In the genomic region with DNA sequence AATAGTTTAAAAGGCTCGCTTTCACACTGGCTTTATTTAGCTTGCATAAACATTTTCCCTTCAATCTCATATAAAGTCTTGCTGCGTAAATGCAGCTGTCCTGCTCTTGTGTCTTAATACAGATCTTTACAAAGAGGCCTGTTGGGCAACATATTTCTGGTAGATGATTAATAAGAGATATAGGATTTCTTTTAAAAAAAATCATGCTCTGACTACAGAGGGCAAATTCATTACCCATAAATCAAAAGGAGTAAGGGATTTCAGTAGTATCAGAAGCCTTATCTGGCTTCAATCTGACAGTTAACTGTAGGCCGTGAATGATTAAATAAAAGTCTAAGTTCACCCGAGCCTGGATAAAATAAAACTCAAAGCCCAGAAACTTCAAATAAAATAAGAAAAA, we compare ENCODE assay signal across 18 cellular contexts.
A peak's percentile ranks its signal among the peaks of the same experiment; 100 is the strongest.
DNase-seq lines count a peak whose midpoint lies in the region; ATAC-seq, FAIRE-seq and TF ChIP-seq lines count a peak whose summit lies in the region.
"Had no signal": no experiment of that assay in that cellular context is flagged by ENCODE, and none has a peak within 500 bp of the region (broad histone marks: within the 10 kb centered on the region; RNA-seq: fewer than 3 reads in every experiment).

No MANE protein-coding gene starts in this region.

- H3K4me2 ChIP-seq in OCI-LY3 (ENCODE audit: low read length) (peak overlapping the region; percentile 23; the same call in 1 of the 2 replicates), hepatocyte (no peak overlapping the region)
- H3K4me2 ChIP-seq: BLaER1 treated with 17β-estradiol and CSF1 and Interleukin-3, amounts not matched to agents 10 nM and 100 nM had no signal

- H3K36me3 Mint-ChIP-seq in Calu3 (ENCODE audit: insufficient read depth, unreplicated experiment), result peaks cover 4% of the 10 kb centered on the region

- H3K4me3 ChIP-seq in OCI-LY3 (ENCODE audit: low read length) (no peak overlapping the region), hepatocyte (no peak overlapping the region), pancreas (no peak overlapping the region)
- H3K4me3 ChIP-seq: BLaER1 treated with 17β-estradiol and CSF1 and Interleukin-3, amounts not matched to agents 10 nM and 100 nM had no signal

- H2AFZ ChIP-seq in OCI-LY3 (ENCODE audit: low read depth, low read length) (no peak overlapping the region), hepatocyte (no peak overlapping the region)

- CTCF ChIA-PET in Calu3 (lab: Charles Lee), result no interaction called here

- no peak for FAIRE-seq in pancreas (lab: Jason Lieb, UNC)
- FAIRE-seq: H54 had no signal

- ATAC-seq in pancreas (peak in 3 of 4 donors; percentile 34 to 70 (median 64)), GM21528 (IDR thresholded peaks at IDR 0.05; ENCODE audit: low FRiP score, unreplicated experiment) (no peak)

- WGBS in hepatocyte (ENCODE audit: low lambda C conversion rate, missing lambda C conversion rate), result 37% methylated on average over 4 of the region's 4 CpGs
- WGBS in pancreas, 2 donors, result 60 to 64% methylated on average over 4 of the region's 4 CpGs

- no peak overlapping the region for H3K9ac ChIP-seq in OCI-LY3 (ENCODE audit: low read length)
- H3K9ac ChIP-seq: BLaER1 treated with 17β-estradiol and CSF1 and Interleukin-3, amounts not matched to agents 10 nM and 100 nM had no signal

- H3K36me3 ChIP-seq in OCI-LY3 (replicated peaks; ENCODE audit: low read depth, low read length) (no peaks in the 10 kb centered on the region), hepatocyte (replicated peaks; ENCODE audit: insufficient read depth, low read depth) (no peaks in the 10 kb centered on the region), pancreas (no peaks in the 10 kb centered on the region)
- H3K36me3 ChIP-seq: BLaER1 treated with 17β-estradiol and CSF1 and Interleukin-3, amounts not matched to agents 10 nM and 100 nM had no signal

- H4K20me1 ChIP-seq in OCI-LY3 (ENCODE audit: insufficient read depth, low read length), result no peaks in the 10 kb centered on the region
- H4K20me1 ChIP-seq in hepatocyte (ENCODE audit: insufficient read depth, poor library complexity, severe bottlenecking), result no peaks in the 10 kb centered on the region
- H4K20me1 ChIP-seq: BLaER1 treated with 17β-estradiol and CSF1 and Interleukin-3, amounts not matched to agents 10 nM and 100 nM had no signal

- no peaks in the 10 kb centered on the region for H3K9me3 Mint-ChIP-seq in Calu3 (ENCODE audit: low read depth, unreplicated experiment)

- H3K27me3 ChIP-seq in OCI-LY3 (ENCODE audit: low read depth, low read length) (no peaks in the 10 kb centered on the region), hepatocyte (no peaks in the 10 kb centered on the region), pancreas (no peaks in the 10 kb centered on the region)
- H3K27me3 ChIP-seq: BLaER1 treated with 17β-estradiol and CSF1 and Interleukin-3, amounts not matched to agents 10 nM and 100 nM had no signal

- H3K9me3 ChIP-seq in OCI-LY3 (ENCODE audit: insufficient read depth, low read length) (no peaks in the 10 kb centered on the region), hepatocyte (ENCODE audit: low read depth) (no peaks in the 10 kb centered on the region), pancreas (no peaks in the 10 kb centered on the region)

- intact Hi-C loops in Calu3 (cut with micrococcal nuclease; ENCODE audit: unreplicated experiment) (no loop called here), pancreas (cut with DNase I) (no loop called here)

- DNase-seq in Calu3, result no peak
- peak; percentile 10 for DNase-seq in hepatocyte (ENCODE audit: low spot score)
- DNase-seq in pancreas, result no peak
- no peak for DNase-seq in activated T-cell treated with anti-CD3 and anti-CD28 coated beads, Interleukin-2, amount 50 U/mL, for 1 hour
- DNase-seq in NCI-H345 (lab: John Stamatoyannopoulos, UW), result no peak
- DNase-seq: DMS79; MM.1S; NCI-H1092 treated with DMSO at 0.1 percent for 48 hours; NCI-H2081; NCI-H2171 treated with DMSO at 0.1 percent for 48 hours; NCI-H446 treated with DMSO at 0.1 percent for 48 hours; NK-92 treated with Interleukin-12 subunit alpha and Interleukin-12 subunit beta, amount 100 ng/mL, for 24 hours; OCI-M1; Right ventricle myocardium superior had no signal

- no peaks in the 10 kb centered on the region for H3K9me2 ChIP-seq in hepatocyte (replicated peaks; ENCODE audit: insufficient read depth)

- no peak overlapping the region for H3K4me3 Mint-ChIP-seq in Calu3 (ENCODE audit: low read depth, unreplicated experiment)

- TF ChIP-seq CTCF in Calu3 (IDR thresholded peaks at IDR 0.05; ENCODE audit: unreplicated experiment) (no peak), OCI-LY3 (IDR thresholded peaks at IDR 0.05; ENCODE audit: low read depth, low read length) (no peak), hepatocyte (IDR thresholded peaks at IDR 0.05; ENCODE audit: poor library complexity) (no peak), pancreas (IDR thresholded peaks at IDR 0.05) (no peak)

- peaks cover 16% of the 10 kb centered on the region for H3K4me1 Mint-ChIP-seq in Calu3 (ENCODE audit: low read depth, unreplicated experiment)

- H3K27me3 Mint-ChIP-seq in Calu3 (ENCODE audit: unreplicated experiment), result no peaks in the 10 kb centered on the region

- H3K27ac Mint-ChIP-seq in Calu3 (ENCODE audit: unreplicated experiment), result peak overlapping the region; percentile 27

- H3K27ac ChIP-seq in OCI-LY3 (ENCODE audit: low read length), result no peak overlapping the region
- peak overlapping the region; percentile 15 for H3K27ac ChIP-seq in hepatocyte
- H3K27ac ChIP-seq in pancreas, result no peak overlapping the region
- H3K27ac ChIP-seq: BLaER1 treated with 17β-estradiol and CSF1 and Interleukin-3, amounts not matched to agents 10 nM and 100 nM had no signal

- BruUV-seq in Calu3 (replicated peaks; lab: Mats Ljungman, UMichigan), result no TSS peak

- H3K4me1 ChIP-seq in OCI-LY3 (ENCODE audit: low read length) (peaks cover 10% of the 10 kb centered on the region), hepatocyte (ENCODE audit: insufficient read depth) (peaks cover 11% of the 10 kb centered on the region), pancreas (no peaks in the 10 kb centered on the region)

- H3K79me2 ChIP-seq in OCI-LY3 (ENCODE audit: low read length) (no peaks in the 10 kb centered on the region), hepatocyte (no peaks in the 10 kb centered on the region)
